In the genomic region with DNA sequence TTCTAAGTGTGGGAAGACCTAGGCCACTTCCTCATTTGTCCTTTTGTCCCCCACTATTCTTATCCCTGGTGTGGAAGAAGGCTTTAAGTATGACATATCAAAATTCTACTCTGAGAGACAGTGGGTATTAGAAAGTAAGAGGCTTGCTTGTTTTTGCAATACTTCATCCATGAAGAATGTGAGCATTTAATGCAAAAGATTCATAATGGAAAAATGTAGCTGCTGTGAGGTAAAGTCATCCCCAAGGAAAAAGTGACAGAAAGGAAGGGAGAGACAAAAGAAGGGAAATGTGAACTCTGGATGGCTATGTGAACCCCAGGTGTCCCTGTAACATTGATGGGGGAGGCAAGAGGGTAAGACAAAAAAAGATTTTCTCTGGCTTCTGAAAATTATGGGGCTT, we compare ENCODE assay signal across 25 cellular contexts.
DNase-seq lines count a peak whose midpoint lies in the region; ATAC-seq and TF ChIP-seq lines count a peak whose summit lies in the region.
"Had no signal": no experiment of that assay in that cellular context is flagged by ENCODE, and none has a peak within 500 bp of the region (broad histone marks: within the 10 kb centered on the region; RNA-seq: fewer than 3 reads in every experiment).

No MANE protein-coding gene starts in this region.

- CTCF ChIA-PET in PC-3 (lab: Charles Lee): no interaction called here

- peak overlapping the region; percentile 92 for H3K9ac ChIP-seq in PC-3 (ENCODE audit: low read length)

- DNase-seq in EH (ENCODE audit: low read depth) (peak; percentile 88), PC-3 (peak; percentile 62), dedifferentiated amniotic fluid mesenchymal stem cell (ENCODE audit: extremely low spot score) (peak; percentile 80), neural crest cell (ENCODE audit: low read depth, low spot score) (no peak), tibial nerve (ENCODE audit: low spot score in 2 of 2) (no peak), SHP77 treated with DMSO at 0.1 percent for 48 hours (lab: John Stamatoyannopoulos, UW) (no peak)
- no peak for DNase-seq in activated CD8-positive, alpha-beta memory T cell treated with anti-CD3 and anti-CD28 coated beads, Interleukin-2, amount 50 U/mL, for 4 hours
- DNase-seq: activated B cell treated with CpG ODN at 0.5 μM for 24 hours; activated CD4-positive, alpha-beta T cell treated with anti-CD3 and anti-CD28 coated beads, Interleukin-2, amount 50 U/mL, for 48 hours; body of pancreas; cortex of kidney; endodermal cell; head of caudate nucleus; left cardiac atrium; mesendoderm; NCI-H1436; NCI-H446; OCI-M1; Right ventricle myocardium superior; stimulated activated CD4-positive, alpha-beta T cell treated with anti-CD3 and anti-CD28 coated beads, Interleukin-4, amount 100 ng/mL, for 1 hour; stimulated activated naive B cell treated with anti-CD40 and anti-IgM and Interleukin-4, amounts not matched to agents 10 μg/mL and 1 μg/mL and 100 μg/mL, for 72 hours had no signal

- BruUV-seq in PC-3 (replicated peaks; lab: Mats Ljungman, UMichigan): no TSS peak

- H3K27me3 ChIP-seq in PC-3 (ENCODE audit: low read length): no peaks in the 10 kb centered on the region
- H3K27me3 ChIP-seq in tibial nerve: no peaks in the 10 kb centered on the region
- H3K27me3 ChIP-seq: body of pancreas, suprapubic skin had no signal

- no peaks in the 10 kb centered on the region for H3F3A ChIP-seq in PC-3 (ENCODE audit: low read length, unreplicated experiment)

- no peak for TF ChIP-seq POLR2A in tibial nerve (IDR thresholded peaks at IDR 0.05)

- TF ChIP-seq CTCF in PC-3 (conservative IDR thresholded peaks at IDR 0.05; ENCODE audit: low read depth, low read length) (no peak), neural crest cell (conservative IDR thresholded peaks at IDR 0.05) (no peak), tibial nerve (IDR thresholded peaks at IDR 0.05) (no peak)

- intact Hi-C loops in PC-3 (cut with micrococcal nuclease): loop anchor here (5.0 kb wide), 1 partner anchor 50 kb away; no protein-coding TSS in a partner anchor

- H3K4me3 ChIP-seq in PC-3 (ENCODE audit: low read length): no peak overlapping the region
- no peak overlapping the region for H3K4me3 ChIP-seq in tibial nerve
- H3K4me3 ChIP-seq: body of pancreas, K562, suprapubic skin had no signal

- H3K27ac Mint-ChIP-seq in neural crest cell (ENCODE audit: unreplicated experiment): peak overlapping the region; percentile 16
- H3K27ac Mint-ChIP-seq: activated B cell treated with CpG ODN at 0.5 μM for 24 hours; activated naive CD8-positive, alpha-beta T cell; endodermal cell; stimulated activated naive B cell treated with anti-CD40 and anti-IgM and Interleukin-4, amounts not matched to agents 10 μg/mL and 1 μg/mL and 100 μg/mL, for 72 hours had no signal

- POLR2A ChIA-PET in PC-3 (lab: Charles Lee; ENCODE audit: unreplicated experiment): no interaction called here

- H3K27ac ChIP-seq in PC-3 (ENCODE audit: low read length): peak overlapping the region; percentile 99
- H3K27ac ChIP-seq in tibial nerve: no peak overlapping the region
- H3K27ac ChIP-seq: body of pancreas, suprapubic skin had no signal

- H4K20me1 ChIP-seq in PC-3 (ENCODE audit: low read length): no peaks in the 10 kb centered on the region

- H3K36me3 Mint-ChIP-seq in neural crest cell (ENCODE audit: low read depth): no peaks in the 10 kb centered on the region
- H3K36me3 Mint-ChIP-seq: activated naive CD8-positive, alpha-beta T cell; stimulated activated naive B cell treated with anti-CD40 and anti-IgM and Interleukin-4, amounts not matched to agents 10 μg/mL and 1 μg/mL and 100 μg/mL, for 72 hours had no signal

- H3K9me3 ChIP-seq in PC-3 (ENCODE audit: low read length): no peaks in the 10 kb centered on the region
- no peaks in the 10 kb centered on the region for H3K9me3 ChIP-seq in tibial nerve
- H3K9me3 ChIP-seq: body of pancreas, suprapubic skin had no signal

- ATAC-seq in PC-3 (no peak), HG03139 (IDR thresholded peaks at IDR 0.05; ENCODE audit: unreplicated experiment) (no peak)
- ATAC-seq: body of pancreas; K562; stimulated activated naive B cell treated with anti-CD40 and anti-IgM and Interleukin-4, amounts not matched to agents 10 μg/mL and 1 μg/mL and 100 μg/mL, for 72 hours had no signal

- no peak overlapping the region for H2AFZ ChIP-seq in PC-3 (ENCODE audit: low read length)

- no peaks in the 10 kb centered on the region for H3K4me1 Mint-ChIP-seq in neural crest cell
- H3K4me1 Mint-ChIP-seq: activated B cell treated with CpG ODN at 0.5 μM for 24 hours; endodermal cell; stimulated activated naive B cell treated with anti-CD40 and anti-IgM and Interleukin-4, amounts not matched to agents 10 μg/mL and 1 μg/mL and 100 μg/mL, for 72 hours had no signal

- H3K9me2 ChIP-seq in PC-3 (replicated peaks; ENCODE audit: low read length): no peaks in the 10 kb centered on the region

- H3K4me2 ChIP-seq in PC-3 (ENCODE audit: low read length): peak overlapping the region; percentile 18; the same call in 1 of the 2 replicates

- H3K4me1 ChIP-seq in PC-3 (ENCODE audit: insufficient read depth, low read length) (peaks cover 63% of the 10 kb centered on the region), tibial nerve (no peaks in the 10 kb centered on the region)
- H3K4me1 ChIP-seq: body of pancreas, suprapubic skin had no signal

- H3K4me3 Mint-ChIP-seq in neural crest cell: no peak overlapping the region
- H3K4me3 Mint-ChIP-seq: activated B cell treated with CpG ODN at 0.5 μM for 24 hours; activated naive CD8-positive, alpha-beta T cell; endodermal cell; stimulated activated naive B cell treated with anti-CD40 and anti-IgM and Interleukin-4, amounts not matched to agents 10 μg/mL and 1 μg/mL and 100 μg/mL, for 72 hours had no signal

- H3K79me2 ChIP-seq in PC-3 (ENCODE audit: low read length): no peaks in the 10 kb centered on the region

- no peaks in the 10 kb centered on the region for H3K9me3 Mint-ChIP-seq in neural crest cell
- H3K9me3 Mint-ChIP-seq: activated B cell treated with CpG ODN at 0.5 μM for 24 hours; endodermal cell; stimulated activated naive B cell treated with anti-CD40 and anti-IgM and Interleukin-4, amounts not matched to agents 10 μg/mL and 1 μg/mL and 100 μg/mL, for 72 hours had no signal

- H3K36me3 ChIP-seq in PC-3 (ENCODE audit: low read depth, low read length) (no peaks in the 10 kb centered on the region), tibial nerve (no peaks in the 10 kb centered on the region)
- H3K36me3 ChIP-seq: suprapubic skin had no signal

- no peaks in the 10 kb centered on the region for H3K27me3 Mint-ChIP-seq in neural crest cell (ENCODE audit: low read depth)
- H3K27me3 Mint-ChIP-seq: activated B cell treated with CpG ODN at 0.5 μM for 24 hours; activated naive CD8-positive, alpha-beta T cell; stimulated activated naive B cell treated with anti-CD40 and anti-IgM and Interleukin-4, amounts not matched to agents 10 μg/mL and 1 μg/mL and 100 μg/mL, for 72 hours had no signal

- no peak for TF ChIP-seq EP300 in tibial nerve (IDR thresholded peaks at IDR 0.05)

Comparison
In these comparisons a context has a peak if more than half of its experiments do, and no peak if none do; other contexts are left out.
1. DNase-seq: peak in EH (single experiment), PC-3 (single experiment) and dedifferentiated amniotic fluid mesenchymal stem cell (single experiment); none in neural crest cell (single experiment), tibial nerve (0 of 2), activated CD8-positive, alpha-beta memory T cell treated with anti-CD3 and anti-CD28 coated beads, Interleukin-2, amount 50 U/mL, for 4 hours (single experiment) and SHP77 treated with DMSO at 0.1 percent for 48 hours (single experiment).